Comparison of ENCODE assay signal across 21 cellular contexts in genomic region chr12:23556661-23557060, GRCh38.
A peak's percentile ranks its signal among the peaks of the same experiment; 100 is the strongest.
DNase-seq lines count a peak whose midpoint lies in the region; ATAC-seq, FAIRE-seq and TF ChIP-seq lines count a peak whose summit lies in the region.
"Had no signal": no experiment of that assay in that cellular context is flagged by ENCODE, and none has a peak within 500 bp of the region (broad histone marks: within the 10 kb centered on the region; RNA-seq: fewer than 3 reads in every experiment).

No MANE protein-coding gene starts in this region.

- TF ChIP-seq EP300 in HepG2 (IDR thresholded peaks at IDR 0.05; ENCODE audit: low read depth in 2 of 2, low read length in 2 of 2): no peak
- TF ChIP-seq EP300 in HepG2 (CRISPR knock-in tag; IDR thresholded peaks at IDR 0.05; ENCODE audit: borderline replicate concordance): no peak

- WGBS in HepG2 (ENCODE audit: low lambda C conversion rate): 97% methylated on average over 5 of the region's 5 CpGs
- 53% methylated on average over 4 of the region's 5 CpGs for WGBS in right lobe of liver (ENCODE audit: insufficient coverage, low coverage, low lambda C conversion rate, missing lambda C conversion rate)

- H3K36me3 ChIP-seq in HepG2 (replicated peaks in 1 of 2; ENCODE audit: control insufficient read depth in 1 of 2, insufficient read depth in 2 of 2, low read length in 2 of 2) (peaks cover 6 to 23% of the 10 kb centered on the region in 2 experiments), right lobe of liver (peaks cover 0 to 3% (median 0%) of the 10 kb centered on the region in 4 donors)

- H3K4me3 ChIP-seq in HepG2 (replicated peaks in 1 of 3; ENCODE audit: insufficient read depth in 1 of 3, low read depth in 2 of 3, low read length in 3 of 3): no peak overlapping the region
- no peak overlapping the region for H3K4me3 ChIP-seq in right lobe of liver
- H3K4me3 ChIP-seq: GM23248 had no signal

- H3K27me3 ChIP-seq in HepG2 (ENCODE audit: control insufficient read depth in 1 of 2, insufficient read depth in 2 of 2, low read length in 2 of 2) (no peaks in the 10 kb centered on the region), right lobe of liver (no peaks in the 10 kb centered on the region)

- no peaks in the 10 kb centered on the region for H3K9me3 ChIP-seq in HepG2 (ENCODE audit: low read length)
- H3K9me3 ChIP-seq in right lobe of liver: no peaks in the 10 kb centered on the region

- no peaks in the 10 kb centered on the region for H3K79me2 ChIP-seq in HepG2 (ENCODE audit: insufficient read depth, low read length)

- TF ChIP-seq RAD21 in HepG2 (CRISPR knock-in tag; IDR thresholded peaks at IDR 0.05): no peak

- H3K27ac ChIP-seq in HepG2 (ENCODE audit: extremely low read length, insufficient read depth, low read length) (no peak overlapping the region), right lobe of liver (no peak overlapping the region)
- H3K27ac ChIP-seq: 22Rv1, GM23248, RWPE1 had no signal

- BruUV-seq in HepG2 (replicated peaks; lab: Mats Ljungman, UMichigan): no TSS peak

- POLR2A ChIA-PET in HepG2 (lab: Yijun Ruan, JAX): no interaction called here

- H4K20me1 ChIP-seq in HepG2 (ENCODE audit: insufficient read depth, low read length): no peaks in the 10 kb centered on the region

- CTCF ChIA-PET in HepG2 (lab: Yijun Ruan, JAX; ENCODE audit: low intra/inter-chr PET ratio, low total read pairs): no interaction called here

- intact Hi-C loops in HepG2 (cut with micrococcal nuclease; ENCODE audit: unreplicated experiment) (no loop called here), right lobe of liver (cut with DNase I) (no loop called here)

- DNase-seq in DMS 273 (lab: John Stamatoyannopoulos, UW; ENCODE audit: unreplicated experiment) (peak; percentile 23), DMS 273 treated with DMSO at 0.1 percent for 48 hours (lab: John Stamatoyannopoulos, UW) (no peak), HepG2 (ENCODE audit: low spot score) (no peak), right lobe of liver (no peak), left kidney (ENCODE audit: low read depth, low spot score) (peak; percentile 15), GM13977 (ENCODE audit: low spot score) (no peak)
- DNase-seq: ACHN, Calu3, GM23248, H7, Kasumi-1, NCI-H1092 treated with DMSO at 0.1 percent for 48 hours, NCI-H1436, NCI-H1930, NCI-H2227 treated with DMSO at 0.1 percent for 48 hours, NCI-H82 had no signal

- in situ Hi-C loops in HepG2 (cut with HindIII; ENCODE audit: extremely low pct_ligation_motif_present, low pct_unique_long_range_greater_than_20kb) (no loop called here), GM13977 (cut with MboI; ENCODE audit: low pct_unique_long_range_greater_than_20kb, low sequenced_read_pairs, unreplicated experiment) (no loop called here)

- FAIRE-seq in HepG2 (lab: Jason Lieb, UNC): peak; percentile 4
- FAIRE-seq: G401.6 had no signal

- TF ChIP-seq POLR2A in HepG2 (IDR thresholded peaks at IDR 0.05; ENCODE audit: insufficient read depth in 1 of 2, low read depth in 2 of 2, low read length in 2 of 2) (no peak), right lobe of liver (IDR thresholded peaks at IDR 0.05) (no peak)

- H3K4me2 ChIP-seq in HepG2 (ENCODE audit: low read depth, low read length): no peak overlapping the region

- TF ChIP-seq CTCF in HepG2 (CRISPR knock-in tag; IDR thresholded peaks at IDR 0.05) (no peak), right lobe of liver (IDR thresholded peaks at IDR 0.05) (no peak), GM13977 (IDR thresholded peaks at IDR 0.05; ENCODE audit: extremely low read depth, insufficient read depth, missing control alignments) (no peak)

- H3K9ac ChIP-seq in HepG2 (ENCODE audit: insufficient read depth, low read depth, low read length): no peak overlapping the region
- H3K9ac ChIP-seq: GM23248 had no signal

- no peak overlapping the region for H2AFZ ChIP-seq in HepG2 (ENCODE audit: low read length)
- H2AFZ ChIP-seq: GM23248 had no signal

- H3K4me1 ChIP-seq in HepG2 (ENCODE audit: insufficient read depth, low read length): no peaks in the 10 kb centered on the region; the same call in 1 of the 2 replicates
- H3K4me1 ChIP-seq in right lobe of liver: no peaks in the 10 kb centered on the region

- ATAC-seq in HepG2 (no peak), right lobe of liver (no peak), HG03095 (IDR thresholded peaks at IDR 0.05; ENCODE audit: unreplicated experiment) (no peak)
- ATAC-seq: Panc1 had no signal

TF ChIP-seq in HepG2, 621 proteins besides CTCF, POLR2A, EP300 and RAD21:
- no peak for TF ChIP-seq SNAPC4 (CRISPR knock-in tag; IDR thresholded peaks at IDR 0.05)
- no peak for TF ChIP-seq KDM5A (IDR thresholded peaks at IDR 0.05; ENCODE audit: borderline replicate concordance, low read length)
- no peak for TF ChIP-seq TCF7 (IDR thresholded peaks at IDR 0.05; ENCODE audit: low read depth)
- peak; percentile 32 for TF ChIP-seq RBM22 (optimal IDR thresholded peaks at IDR 0.05; ENCODE audit: low read length)
TF ChIP-seq in HepG2: peak in this region for 1.

Comparison
In these comparisons a context has a peak if more than half of its experiments do, and no peak if none do; other contexts are left out.
1. DNase-seq: peak in DMS 273 (single experiment) and left kidney (single experiment); none in DMS 273 treated with DMSO at 0.1 percent for 48 hours (single experiment), HepG2 (single experiment), right lobe of liver (0 of 3) and GM13977 (single experiment).